In genomic region chr1:78044796-78045599, GRCh38 we compare ENCODE assay signal across 9 cellular contexts. TPM values are rescaled to one million over a fixed set of nuclear protein-coding genes. Genes with fewer than 3 reads are reported as not detected.
DNase-seq lines count a peak whose midpoint lies in the region; TF ChIP-seq lines count a peak whose summit lies in the region.
"Had no signal": no experiment of that assay in that cellular context is flagged by ENCODE, and none has a peak within 500 bp of the region (broad histone marks: within the 10 kb centered on the region; RNA-seq: fewer than 3 reads in every experiment).

No MANE protein-coding gene starts in this region.

- DNase-seq in activated naive CD4-positive, alpha-beta T cell treated with anti-CD3 and anti-CD28 coated beads for 36 hours, result no peak
- no peak for DNase-seq in activated naive CD4-positive, alpha-beta T cell treated with Interleukin-2 at 50 U/mL for 16 hours
- DNase-seq in dorsolateral prefrontal cortex (no peak), type B pancreatic cell (ENCODE audit: extremely low spot score, unreplicated experiment) (no peak), NCI-H2029 (lab: John Stamatoyannopoulos, UW) (no peak), NCI-H446 (lab: John Stamatoyannopoulos, UW) (no peak), KG1 (lab: John Stamatoyannopoulos, UW) (no peak)
- DNase-seq: amniotic stem cell had no signal

- H3K36me3 Mint-ChIP-seq in activated naive CD4-positive, alpha-beta T cell treated with anti-CD3 and anti-CD28 coated beads for 36 hours (ENCODE audit: low read depth), result no peaks in the 10 kb centered on the region
- no peaks in the 10 kb centered on the region for H3K36me3 Mint-ChIP-seq in type B pancreatic cell

- H3K36me3 ChIP-seq in mucosa of rectum (ENCODE audit: control insufficient read depth in 2 of 2, insufficient read depth in 2 of 2, low read length in 2 of 2), result no peaks in the 10 kb centered on the region

- H3K9me3 Mint-ChIP-seq in activated naive CD4-positive, alpha-beta T cell treated with anti-CD3 and anti-CD28 coated beads for 36 hours, result no peaks in the 10 kb centered on the region
- H3K9me3 Mint-ChIP-seq in type B pancreatic cell, result no peaks in the 10 kb centered on the region

- H3K9me3 ChIP-seq in mucosa of rectum (ENCODE audit: control insufficient read depth in 2 of 2, low read length in 2 of 2), result no peaks in the 10 kb centered on the region

- H3K27ac Mint-ChIP-seq in activated naive CD4-positive, alpha-beta T cell treated with anti-CD3 and anti-CD28 coated beads for 36 hours, result no peak overlapping the region
- H3K27ac Mint-ChIP-seq in type B pancreatic cell, result peak overlapping the region; percentile 57

- H3K9ac ChIP-seq in mucosa of rectum (ENCODE audit: low read depth in 1 of 2, low read length in 2 of 2), result peak overlapping the region; percentile 74 to 90

- no peak for TF ChIP-seq CTCF in dorsolateral prefrontal cortex (IDR thresholded peaks at IDR 0.05 in 54 of 56, conservative IDR thresholded peaks at IDR 0.05 in 2 of 56; ENCODE audit: low read depth in 1 of 56, partially characterized antibody in 56 of 56)
- no peak for TF ChIP-seq CTCF in type B pancreatic cell (conservative IDR thresholded peaks at IDR 0.05)

- peaks cover 0 to 28% (median 6%) of the 10 kb centered on the region in 45 donors for H3K27me3 ChIP-seq in dorsolateral prefrontal cortex
- H3K27me3 ChIP-seq in mucosa of rectum (ENCODE audit: control insufficient read depth in 2 of 2, insufficient read depth in 2 of 2, low read length in 2 of 2), result peaks cover 0 to 4% of the 10 kb centered on the region in 2 donors

- peaks cover 38% of the 10 kb centered on the region for H3K27me3 Mint-ChIP-seq in activated naive CD4-positive, alpha-beta T cell treated with anti-CD3 and anti-CD28 coated beads for 36 hours (ENCODE audit: low read depth)
- H3K27me3 Mint-ChIP-seq in type B pancreatic cell, result peaks cover 57% of the 10 kb centered on the region

- H3K4me3 Mint-ChIP-seq in activated naive CD4-positive, alpha-beta T cell treated with anti-CD3 and anti-CD28 coated beads for 36 hours, result peak overlapping the region; percentile 74
- peak overlapping the region; percentile 77 for H3K4me3 Mint-ChIP-seq in type B pancreatic cell

- H3K27ac ChIP-seq in dorsolateral prefrontal cortex, result no peak overlapping the region
- peak overlapping the region; percentile 84 to 88 for H3K27ac ChIP-seq in mucosa of rectum (ENCODE audit: low read depth in 2 of 2, low read length in 2 of 2)

- peaks cover 34% of the 10 kb centered on the region for H3K4me1 Mint-ChIP-seq in activated naive CD4-positive, alpha-beta T cell treated with anti-CD3 and anti-CD28 coated beads for 36 hours (ENCODE audit: low read depth)
- peaks cover 13% of the 10 kb centered on the region for H3K4me1 Mint-ChIP-seq in type B pancreatic cell (ENCODE audit: unreplicated experiment)

- CTCF ChIA-PET in activated naive CD4-positive, alpha-beta T cell treated with anti-CD3 and anti-CD28 coated beads for 36 hours (lab: Charles Lee), result interaction anchor here (0.7 kb wide), 2 partner anchors 23 to 40 kb away, joined by 3 read pairs; partner anchors contain the start of gene DNAJB4

- H3K4me3 ChIP-seq in dorsolateral prefrontal cortex (peak overlapping the region in 51 of 59 donors; percentile 26 to 83 (median 68)), mucosa of rectum (ENCODE audit: low read length in 2 of 2) (peak overlapping the region; percentile 85 to 88)

- H3K4me1 ChIP-seq in mucosa of rectum (ENCODE audit: control insufficient read depth in 2 of 2, insufficient read depth in 2 of 2, low read length in 2 of 2), result peaks cover 3 to 11% of the 10 kb centered on the region in 2 donors

- intact Hi-C loops in activated naive CD4-positive, alpha-beta T cell treated with anti-CD3 and anti-CD28 coated beads for 36 hours (cut with micrococcal nuclease), result loop anchor here (5.0 kb wide), 2 partner anchors 67 to 118 kb away; no protein-coding TSS in a partner anchor
- intact Hi-C loops in dorsolateral prefrontal cortex (cut with DNase I), result no loop called here

RNA-seq across cellular contexts. Expression of gene GIPC2, which starts 0.8 kb away (rescaled TPM):
- under 1 TPM; 0.10 to 0.31 TPM for total RNA-seq in activated naive CD4-positive, alpha-beta T cell treated with anti-CD3 and anti-CD28 coated beads for 36 hours
- total RNA-seq in dorsolateral prefrontal cortex, result 1 to 10 TPM in 38 of 120 experiments, under 1 TPM in 79, not detected in 3; 0.11 to 3.3 (median 0.74) TPM
- total RNA-seq in type B pancreatic cell (ENCODE audit: low replicate concordance), result 2.9 and 4.8 TPM in 2 replicates

RNA-seq across cellular contexts. Expression of gene DNAJB4, which starts 40.3 kb away (rescaled TPM):
- total RNA-seq in activated naive CD4-positive, alpha-beta T cell treated with anti-CD3 and anti-CD28 coated beads for 36 hours, result 10 to 100 TPM in 1 of 2 experiments, 1 to 10 TPM in 1; 9.7 to 10.4 TPM
- total RNA-seq in dorsolateral prefrontal cortex (100 to 1,000 TPM in 14 of 120 experiments, 10 to 100 TPM in 106; 41.3 to 218 (median 75.1) TPM), type B pancreatic cell (ENCODE audit: low replicate concordance) (20.9 and 27.7 TPM in 2 replicates)

Comparison
In these comparisons a context has a peak if more than half of its experiments do, and no peak if none do; other contexts are left out.
1. H3K27ac ChIP-seq: peak in mucosa of rectum (2 of 2); none in dorsolateral prefrontal cortex (0 of 59).